Comparison of ENCODE assay signal across 1 cellular context in the genomic region with DNA sequence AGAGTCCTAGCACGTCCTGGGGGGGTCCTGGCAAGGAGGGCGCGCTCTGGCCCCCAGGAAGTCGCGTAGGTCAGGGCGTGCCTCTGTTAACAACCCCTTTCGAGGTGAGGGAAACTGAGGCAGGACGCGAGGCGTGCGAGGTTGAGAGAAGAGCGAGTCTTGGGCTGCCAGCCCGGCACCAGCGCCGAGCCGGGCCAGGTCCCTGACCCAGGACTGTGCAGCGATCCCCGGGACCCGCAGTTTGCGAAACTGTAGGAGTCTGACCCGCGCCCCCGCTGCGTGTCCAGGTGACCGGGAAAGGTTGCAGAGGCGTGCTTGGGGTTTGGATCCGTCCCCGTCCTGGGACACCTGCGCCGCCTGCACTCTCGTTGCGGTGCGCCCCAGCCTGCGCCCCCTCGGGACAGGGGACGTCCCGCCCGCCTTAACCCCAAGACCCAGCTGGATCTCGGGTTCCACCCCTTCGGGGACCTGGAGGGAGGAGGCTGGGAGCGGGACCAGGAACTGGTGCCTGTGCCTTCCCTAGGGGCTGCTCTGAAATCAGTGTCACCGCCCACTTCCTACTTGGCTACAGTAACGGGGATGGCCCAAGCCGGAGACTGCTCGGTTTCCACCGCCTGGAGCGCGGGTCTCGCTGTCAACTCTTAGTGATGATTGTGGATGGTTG.
TF ChIP-seq lines count a peak whose summit lies in the region.

No MANE protein-coding gene starts in this region.

TF ChIP-seq in HCT116, 20 proteins besides CTCF, POLR2A, EP300 and RAD21 (continued from another document):
- TF ChIP-seq, protein P1, sequence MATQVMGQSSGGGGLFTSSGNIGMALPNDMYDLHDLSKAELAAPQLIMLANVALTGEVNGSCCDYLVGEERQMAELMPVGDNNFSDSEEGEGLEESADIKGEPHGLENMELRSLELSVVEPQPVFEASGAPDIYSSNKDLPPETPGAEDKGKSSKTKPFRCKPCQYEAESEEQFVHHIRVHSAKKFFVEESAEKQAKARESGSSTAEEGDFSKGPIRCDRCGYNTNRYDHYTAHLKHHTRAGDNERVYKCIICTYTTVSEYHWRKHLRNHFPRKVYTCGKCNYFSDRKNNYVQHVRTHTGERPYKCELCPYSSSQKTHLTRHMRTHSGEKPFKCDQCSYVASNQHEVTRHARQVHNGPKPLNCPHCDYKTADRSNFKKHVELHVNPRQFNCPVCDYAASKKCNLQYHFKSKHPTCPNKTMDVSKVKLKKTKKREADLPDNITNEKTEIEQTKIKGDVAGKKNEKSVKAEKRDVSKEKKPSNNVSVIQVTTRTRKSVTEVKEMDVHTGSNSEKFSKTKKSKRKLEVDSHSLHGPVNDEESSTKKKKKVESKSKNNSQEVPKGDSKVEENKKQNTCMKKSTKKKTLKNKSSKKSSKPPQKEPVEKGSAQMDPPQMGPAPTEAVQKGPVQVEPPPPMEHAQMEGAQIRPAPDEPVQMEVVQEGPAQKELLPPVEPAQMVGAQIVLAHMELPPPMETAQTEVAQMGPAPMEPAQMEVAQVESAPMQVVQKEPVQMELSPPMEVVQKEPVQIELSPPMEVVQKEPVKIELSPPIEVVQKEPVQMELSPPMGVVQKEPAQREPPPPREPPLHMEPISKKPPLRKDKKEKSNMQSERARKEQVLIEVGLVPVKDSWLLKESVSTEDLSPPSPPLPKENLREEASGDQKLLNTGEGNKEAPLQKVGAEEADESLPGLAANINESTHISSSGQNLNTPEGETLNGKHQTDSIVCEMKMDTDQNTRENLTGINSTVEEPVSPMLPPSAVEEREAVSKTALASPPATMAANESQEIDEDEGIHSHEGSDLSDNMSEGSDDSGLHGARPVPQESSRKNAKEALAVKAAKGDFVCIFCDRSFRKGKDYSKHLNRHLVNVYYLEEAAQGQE (IDR thresholded peaks at IDR 0.05; ENCODE audit: low read depth) = no peak
- TF ChIP-seq EZH2phosphoT487 (IDR thresholded peaks at IDR 0.05; ENCODE audit: borderline replicate concordance) (no peak), ELF1 (IDR thresholded peaks at IDR 0.05; ENCODE audit: borderline replicate concordance, low read depth) (no peak), POLR2AphosphoS5 (IDR thresholded peaks at IDR 0.05; ENCODE audit: low read depth, low read length) (no peak; the same call in 1 of the 2 replicates), SIN3A (IDR thresholded peaks at IDR 0.05; ENCODE audit: low read depth) (no peak)
